ENCODE assay signal across 14 cellular contexts in genomic region chr7:117870405-117870905, GRCh38.
"Had no signal": no experiment of that assay in that cellular context is flagged by ENCODE, and none has a peak within 500 bp of the region (broad histone marks: within the 10 kb centered on the region; RNA-seq: fewer than 3 reads in every experiment).

No MANE protein-coding gene starts in this region.

- H3K4me1 ChIP-seq: lower lobe of right lung had no signal

- H3K36me3 ChIP-seq: lower lobe of right lung, transverse colon had no signal

- H3K4me3 ChIP-seq: lower lobe of right lung, transverse colon had no signal

- H3K27ac ChIP-seq: lower lobe of right lung had no signal

- H3K9me3 ChIP-seq: lower lobe of right lung, transverse colon had no signal

- DNase-seq: activated CD4-positive, alpha-beta T cell treated with anti-CD3 and anti-CD28 coated beads, Interleukin-2, amount 50 U/mL, for 1 hour; activated naive CD4-positive, alpha-beta T cell treated with anti-CD3 and anti-CD28 coated beads, Interleukin-2, amount 50 U/mL, for 16 hours; activated T-cell treated with anti-CD3 and anti-CD28 coated beads for 4 hours; central memory CD4-positive, alpha-beta T cell; cortex of kidney; effector memory CD4-positive, alpha-beta T cell; foreskin melanocyte; left cardiac atrium; lower lobe of right lung; naive B cell; stimulated activated CD4-positive, alpha-beta T cell treated with anti-CD3 and anti-CD28 coated beads, Interleukin-2, amount 100 ng/mL, for 48 hours; stimulated activated naive CD4-positive, alpha-beta T cell; T-helper 9 cell; transverse colon had no signal
